Comparison of ENCODE assay signal across 16 cellular contexts in the genomic region with DNA sequence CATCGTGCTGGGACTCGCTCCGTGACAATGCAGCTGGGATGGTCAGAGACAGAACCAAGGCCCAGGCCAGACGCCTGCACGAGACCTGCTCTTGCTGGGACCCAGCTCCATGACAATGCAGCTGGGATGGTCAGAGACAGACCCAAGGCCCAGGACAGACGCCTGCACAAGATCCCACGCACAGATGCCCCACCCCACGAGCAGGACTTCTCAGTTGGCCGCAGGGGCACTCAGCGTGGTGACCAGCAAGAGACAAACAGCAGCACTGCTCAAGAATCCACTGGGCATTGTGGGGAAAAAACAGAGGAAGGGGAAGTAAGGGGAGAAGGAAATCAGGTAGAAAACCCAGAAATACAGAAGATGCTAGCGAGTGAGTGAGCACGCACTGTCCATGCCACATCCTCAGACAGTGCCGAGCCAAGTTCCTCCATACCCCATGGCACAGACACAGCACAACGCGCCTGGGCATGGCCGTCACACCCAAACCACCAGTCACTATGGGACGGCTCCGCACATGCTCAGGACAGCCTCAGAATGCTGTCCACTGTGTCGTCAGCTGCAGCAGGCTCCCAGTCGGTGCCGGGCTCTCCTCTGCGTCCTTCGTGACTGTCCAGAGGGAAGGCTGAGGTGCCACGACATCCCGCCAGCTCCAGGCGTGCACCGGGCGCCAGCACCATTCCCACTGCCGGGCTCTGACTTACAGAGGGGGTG.
"Had no signal": no experiment of that assay in that cellular context is flagged by ENCODE, and none has a peak within 500 bp of the region (broad histone marks: within the 10 kb centered on the region; RNA-seq: fewer than 3 reads in every experiment).

No MANE protein-coding gene starts in this region.

- H3K27me3 ChIP-seq: ascending aorta, pancreas had no signal

- H3K4me3 ChIP-seq: ascending aorta, pancreas, SK-N-MC, skin epidermis had no signal

- H3K9me3 Mint-ChIP-seq: activated naive CD4-positive, alpha-beta T cell treated with anti-CD3 and anti-CD28 coated beads, Interleukin-2, amount 50 U/mL, for 72 hours; activated T-cell treated with anti-CD3 and anti-CD28 coated beads, Interleukin-2, amount 50 U/mL, for 24 hours; memory B cell; nephron; type B pancreatic cell had no signal

- H3K4me1 ChIP-seq: ascending aorta, pancreas had no signal

- H3K27ac Mint-ChIP-seq: activated CD8-positive, alpha-beta memory T cell treated with anti-CD3 and anti-CD28 coated beads, Interleukin-2, amount 10 ng/mL, durations not matched to agents 7 days and 5 days; activated naive CD4-positive, alpha-beta T cell treated with anti-CD3 and anti-CD28 coated beads, Interleukin-2, amount 50 U/mL, for 72 hours; activated T-cell treated with anti-CD3 and anti-CD28 coated beads, Interleukin-2, amount 50 U/mL, for 24 hours; memory B cell; nephron; type B pancreatic cell had no signal

- DNase-seq: activated CD8-positive, alpha-beta memory T cell treated with anti-CD3 and anti-CD28 coated beads, Interleukin-2, amount 10 ng/mL, durations not matched to agents 7 days and 5 days; activated effector memory CD4-positive, alpha-beta T cell treated with anti-CD3 and anti-CD28 coated beads, Interleukin-2, amount 50 U/mL, for 16 hours; activated T-cell treated with anti-CD3 and anti-CD28 coated beads, Interleukin-2, amount 50 U/mL, for 24 hours; caudate nucleus; effector memory CD4-positive, alpha-beta T cell; erythroblast; hypothalamus; retina had no signal

- H3K27me3 Mint-ChIP-seq: activated CD8-positive, alpha-beta memory T cell treated with anti-CD3 and anti-CD28 coated beads, Interleukin-2, amount 10 ng/mL, durations not matched to agents 7 days and 5 days; activated T-cell treated with anti-CD3 and anti-CD28 coated beads, Interleukin-2, amount 50 U/mL, for 24 hours; memory B cell; type B pancreatic cell had no signal

- ATAC-seq: activated CD8-positive, alpha-beta memory T cell treated with anti-CD3 and anti-CD28 coated beads, Interleukin-2, amount 10 ng/mL, durations not matched to agents 7 days and 5 days; activated naive CD4-positive, alpha-beta T cell treated with anti-CD3 and anti-CD28 coated beads, Interleukin-2, amount 50 U/mL, for 72 hours; pancreas had no signal

- H3K27ac ChIP-seq: ascending aorta, pancreas, SK-N-MC, skin epidermis had no signal

- H3K4me3 Mint-ChIP-seq: activated CD8-positive, alpha-beta memory T cell treated with anti-CD3 and anti-CD28 coated beads, Interleukin-2, amount 10 ng/mL, durations not matched to agents 7 days and 5 days; activated T-cell treated with anti-CD3 and anti-CD28 coated beads, Interleukin-2, amount 50 U/mL, for 24 hours; memory B cell; nephron; type B pancreatic cell had no signal

- H3K9me3 ChIP-seq: ascending aorta, pancreas had no signal
